In the genomic region with DNA sequence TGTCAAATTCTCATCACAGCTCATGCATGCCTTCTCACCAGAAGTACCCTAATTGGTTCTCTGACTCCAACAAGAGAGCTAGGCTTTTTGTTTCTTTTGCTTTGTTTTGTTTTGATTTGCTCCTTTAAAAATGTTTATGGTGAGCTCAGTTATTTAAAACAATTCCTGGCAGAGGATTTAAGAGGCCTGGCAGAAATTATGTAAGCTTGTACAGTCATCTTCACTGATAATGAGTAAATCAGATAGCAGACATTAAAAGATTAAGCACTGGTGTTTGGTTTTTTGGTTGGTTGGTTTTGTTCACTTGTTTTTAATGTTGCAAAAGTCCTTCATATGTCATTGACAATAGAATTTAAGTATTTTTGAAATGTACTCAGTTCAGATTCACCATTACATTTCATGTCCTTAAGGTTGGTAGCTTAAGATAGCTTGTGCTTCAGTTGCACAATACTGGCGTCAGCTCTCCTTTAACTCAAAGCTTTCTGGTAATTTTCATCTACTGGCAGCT, we compare ENCODE assay signal across 13 cellular contexts.
DNase-seq lines count a peak whose midpoint lies in the region; ATAC-seq and TF ChIP-seq lines count a peak whose summit lies in the region.
"Had no signal": no experiment of that assay in that cellular context is flagged by ENCODE, and none has a peak within 500 bp of the region (broad histone marks: within the 10 kb centered on the region; RNA-seq: fewer than 3 reads in every experiment).

No MANE protein-coding gene starts in this region.

- DNase-seq in IMR-90 (peak; percentile 47), dedifferentiated amniotic fluid mesenchymal stem cell (ENCODE audit: extremely low spot score) (peak; percentile 16), hepatocyte (ENCODE audit: low spot score) (no peak), brain microvascular endothelial cell (no peak), kidney tubule cell (ENCODE audit: low spot score) (no peak)
- DNase-seq in activated CD4-positive, alpha-beta T cell treated with anti-CD3 and anti-CD28 coated beads for 4 hours, result no peak
- DNase-seq: DMS79, NCI-H1694 treated with DMSO at 0.1 percent for 48 hours, NCI-H2107, NCI-H510A, NCI-H774 had no signal

- TF ChIP-seq RAD21 in IMR-90 (IDR thresholded peaks at IDR 0.05; ENCODE audit: low read length), result no peak

- no peak for TF ChIP-seq CTCF in IMR-90 (conservative IDR thresholded peaks at IDR 0.05; ENCODE audit: low read depth, low read length)
- no peak for TF ChIP-seq CTCF in hepatocyte (IDR thresholded peaks at IDR 0.05; ENCODE audit: poor library complexity)
- TF ChIP-seq CTCF in brain microvascular endothelial cell (IDR thresholded peaks at IDR 0.05; ENCODE audit: low read depth, low read length, missing control alignments), result no peak

- BruUV-seq in IMR-90 (replicated peaks; lab: Mats Ljungman, UMichigan), result no TSS peak

- no peak overlapping the region for H4K8ac ChIP-seq in IMR-90 (ENCODE audit: low read depth in 2 of 2, low read length in 2 of 2)

- H2AK5ac ChIP-seq in IMR-90 (ENCODE audit: low read depth, low read length), result no peak overlapping the region

- H3K4me2 ChIP-seq in IMR-90 (ENCODE audit: low read depth, low read length) (peak overlapping the region; percentile 49; the same call in 1 of the 2 replicates), hepatocyte (peak overlapping the region; percentile 21)

- H3K27ac ChIP-seq in IMR-90 (ENCODE audit: insufficient read depth, low read length) (no peak overlapping the region), hepatocyte (no peak overlapping the region), brain microvascular endothelial cell (no peak overlapping the region)

- H3K9me3 ChIP-seq in IMR-90 (ENCODE audit: control insufficient read depth, insufficient read depth, low read length) (no peaks in the 10 kb centered on the region), hepatocyte (ENCODE audit: low read depth) (no peaks in the 10 kb centered on the region)

- in situ Hi-C loops in IMR-90 (cut with MboI; ENCODE audit: low sequenced_read_pairs), result no loop called here
- in situ Hi-C loops in brain microvascular endothelial cell (cut with HindIII; ENCODE audit: low pct_ligation_motif_present, low sequenced_read_pairs), result no loop called here

- H2AK9ac ChIP-seq in IMR-90 (replicated peaks; ENCODE audit: low read depth, low read length, poor library complexity), result no peak overlapping the region

- no peaks in the 10 kb centered on the region for H3K27me3 ChIP-seq in IMR-90 (ENCODE audit: control insufficient read depth, insufficient read depth, low read length)
- H3K27me3 ChIP-seq in hepatocyte, result no peaks in the 10 kb centered on the region
- H3K27me3 ChIP-seq in brain microvascular endothelial cell (replicated peaks), result no peaks in the 10 kb centered on the region

- 86% methylated on average over 1 of the region's 1 CpG; no CpG with 5 or more reads in 1 of the 2 experiments for WGBS in IMR-90 (ENCODE audit: extremely low coverage in 2 of 2, insufficient read length in 1 of 2), 2 experiments
- WGBS in hepatocyte (ENCODE audit: low lambda C conversion rate, missing lambda C conversion rate), result 76% methylated on average over 1 of the region's 1 CpG

- CTCF ChIA-PET in IMR-90 (lab: Yijun Ruan, JAX), result interaction anchor here (0.6 kb wide), 1 partner anchor 110 kb away, joined by 4 read pairs; no protein-coding TSS in a partner anchor

- H2BK15ac ChIP-seq in IMR-90 (ENCODE audit: low read depth, low read length), result no peak overlapping the region

- H3K4me3 ChIP-seq in IMR-90 (ENCODE audit: insufficient read depth, low read depth, low read length), result no peak overlapping the region
- H3K4me3 ChIP-seq in hepatocyte, result no peak overlapping the region
- H3K4me3 ChIP-seq in brain microvascular endothelial cell (ENCODE audit: low read depth, low read length), result no peak overlapping the region

- peak overlapping the region; percentile 29; the same call in 1 of the 2 replicates for H3K18ac ChIP-seq in IMR-90 (ENCODE audit: low read depth, low read length)

- no peaks in the 10 kb centered on the region for H3K36me3 ChIP-seq in IMR-90 (ENCODE audit: control insufficient read depth, insufficient read depth, low read length)
- no peaks in the 10 kb centered on the region for H3K36me3 ChIP-seq in hepatocyte (replicated peaks; ENCODE audit: insufficient read depth, low read depth)
- no peaks in the 10 kb centered on the region for H3K36me3 ChIP-seq in brain microvascular endothelial cell (replicated peaks)

- H4K91ac ChIP-seq in IMR-90 (ENCODE audit: insufficient read depth, low read depth, low read length), result no peak overlapping the region

- no peak overlapping the region for H3K14ac ChIP-seq in IMR-90 (replicated peaks; ENCODE audit: low read depth, low read length)

- no peak overlapping the region for H3K56ac ChIP-seq in IMR-90 (ENCODE audit: extremely low read depth, insufficient read depth, low read length)

- H4K5ac ChIP-seq in IMR-90 (ENCODE audit: low read depth, low read length), result no peak overlapping the region

- H3K79me2 ChIP-seq in hepatocyte, result no peaks in the 10 kb centered on the region

- H3K9me2 ChIP-seq in hepatocyte (replicated peaks; ENCODE audit: insufficient read depth), result no peaks in the 10 kb centered on the region

- peaks cover 13% of the 10 kb centered on the region for H3K9me1 ChIP-seq in IMR-90 (ENCODE audit: insufficient read depth, low read length)

- intact Hi-C loops in IMR-90 (cut with micrococcal nuclease), result no loop called here

- TF ChIP-seq POLR2A in IMR-90 (IDR thresholded peaks at IDR 0.05; ENCODE audit: low read depth, low read length), result no peak

- peaks cover 0 to 21% of the 10 kb centered on the region in 2 experiments; a peak in 2 of 4 replicates for H3K79me1 ChIP-seq in IMR-90 (ENCODE audit: low read depth in 1 of 2, low read length in 2 of 2)

- H2BK20ac ChIP-seq in IMR-90 (ENCODE audit: low read depth, low read length), result no peak overlapping the region

- POLR2A ChIA-PET in IMR-90 (lab: Charles Lee; ENCODE audit: unreplicated experiment), result interaction anchor here (0.7 kb wide), 1 partner anchor 14 kb away, joined by 3 read pairs; no protein-coding TSS in a partner anchor

- no peak overlapping the region for H3K9ac ChIP-seq in IMR-90 (ENCODE audit: low read depth, low read length)

- no peak overlapping the region for H3K4ac ChIP-seq in IMR-90 (ENCODE audit: low read depth, low read length)

- H4K20me1 ChIP-seq in IMR-90 (ENCODE audit: insufficient read depth, low read length), result no peaks in the 10 kb centered on the region; the same call in 1 of the 2 replicates
- no peaks in the 10 kb centered on the region for H4K20me1 ChIP-seq in hepatocyte (ENCODE audit: insufficient read depth, poor library complexity, severe bottlenecking)

- H3K4me1 ChIP-seq in IMR-90 (ENCODE audit: control insufficient read depth, insufficient read depth, low read length) (peaks cover 21% of the 10 kb centered on the region), hepatocyte (ENCODE audit: insufficient read depth) (no peaks in the 10 kb centered on the region)

- no peak overlapping the region for H2BK5ac ChIP-seq in IMR-90 (ENCODE audit: low read depth, low read length, poor library complexity, severe bottlenecking)

- H2AFZ ChIP-seq in IMR-90 (replicated peaks; ENCODE audit: low read length, poor library complexity) (no peak overlapping the region), hepatocyte (no peak overlapping the region)

- H2BK120ac ChIP-seq in IMR-90 (ENCODE audit: low read depth, low read length), result no peak overlapping the region

- dilution Hi-C loops in IMR-90 (cut with HindIII; ENCODE audit: low sequenced_read_pairs, unreplicated experiment), result no loop called here

- H3K23ac ChIP-seq in IMR-90 (ENCODE audit: low read depth, low read length), result no peak overlapping the region

- peak; percentile 42 for ATAC-seq in IMR-90 (ENCODE audit: low read depth)
- no peak for ATAC-seq in HG03196 (IDR thresholded peaks at IDR 0.05; ENCODE audit: unreplicated experiment)
- ATAC-seq: Right ventricle myocardium inferior had no signal

TF ChIP-seq in IMR-90, 13 proteins besides CTCF, POLR2A, EP300 and RAD21:
- 0 out of 2 replicates have a peak, but pooled peaks have one; percentile 18 for TF ChIP-seq FOS (IDR thresholded peaks at IDR 0.05; ENCODE audit: low read depth, low read length)
- TF ChIP-seq BHLHE40 (IDR thresholded peaks at IDR 0.05; ENCODE audit: low read depth, low read length), result no peak
- TF ChIP-seq CEBPB (IDR thresholded peaks at IDR 0.05; ENCODE audit: low read depth, low read length), result peak; percentile 67; the same call in 1 of the 2 replicates

Comparison
In these comparisons a context has a peak if more than half of its experiments do, and no peak if none do; other contexts are left out.
1. DNase-seq: peak in IMR-90 (single experiment) and dedifferentiated amniotic fluid mesenchymal stem cell (single experiment); none in hepatocyte (single experiment), brain microvascular endothelial cell (single experiment), activated CD4-positive, alpha-beta T cell treated with anti-CD3 and anti-CD28 coated beads for 4 hours (0 of 2) and kidney tubule cell (single experiment).